1 cellular context compared by ENCODE assay signal in genomic region chr2:27663160-27663462, GRCh38.
TF ChIP-seq lines count a peak whose summit lies in the region.

No MANE protein-coding gene starts in this region.

TF ChIP-seq in K562, 482 proteins besides CTCF, POLR2A, EP300 and RAD21 (continues in another document):
- peak; percentile 86; the same call in 1 of the 2 replicates for TF ChIP-seq AFF4 (CRISPR knock-in tag; IDR thresholded peaks at IDR 0.05)
- TF ChIP-seq ZBED1 (IDR thresholded peaks at IDR 0.05), result no peak
- 0 out of 2 replicates have a peak, but pooled peaks have one; percentile 10 for TF ChIP-seq E2F4 (CRISPR knock-in tag; IDR thresholded peaks at IDR 0.05; ENCODE audit: low read depth)
- no peak for TF ChIP-seq MNT (conservative IDR thresholded peaks at IDR 0.05)
- TF ChIP-seq ZKSCAN8 (CRISPR knock-in tag; IDR thresholded peaks at IDR 0.05), result no peak
- TF ChIP-seq ZNF444 (CRISPR knock-in tag; IDR thresholded peaks at IDR 0.05), result no peak
- no peak for TF ChIP-seq GTF2B (IDR thresholded peaks at IDR 0.05; ENCODE audit: extremely low read depth, insufficient read length)
- TF ChIP-seq ZBTB5 (IDR thresholded peaks at IDR 0.05), result no peak
- TF ChIP-seq HDAC6 (IDR thresholded peaks at IDR 0.05; ENCODE audit: low read depth, low read length), result no peak
- TF ChIP-seq HMBOX1 (IDR thresholded peaks at IDR 0.05), result no peak
- TF ChIP-seq ZFX (CRISPR knock-in tag; IDR thresholded peaks at IDR 0.05), result peak; percentile 54; the same call in 1 of the 2 replicates
- no peak; a peak in 1 of 4 replicates for TF ChIP-seq SRF (CRISPR knock-in tag; IDR thresholded peaks at IDR 0.05)
- no peak for TF ChIP-seq CHD7 (IDR thresholded peaks at IDR 0.05; ENCODE audit: low read depth, low read length)
- no peak for TF ChIP-seq SMARCE1 (IDR thresholded peaks at IDR 0.05)
- no peak for TF ChIP-seq CREB3 (tag; conservative IDR thresholded peaks at IDR 0.05; ENCODE audit: low read depth)
- no peak for TF ChIP-seq USF2 (CRISPR knock-in tag; IDR thresholded peaks at IDR 0.05)
- peak in 1 of 2 experiments; percentile 43; a peak in 1 of 4 replicates for TF ChIP-seq SIN3A (IDR thresholded peaks at IDR 0.05; ENCODE audit: borderline replicate concordance in 2 of 2, control insufficient read depth in 1 of 2, low read depth in 2 of 2, low read length in 2 of 2)
- no peak for TF ChIP-seq ELK1 (CRISPR knock-in tag; IDR thresholded peaks at IDR 0.05)
- peak; percentile 88 to 90 for TF ChIP-seq NRF1 (conservative IDR thresholded peaks at IDR 0.05 in 1 of 2, IDR thresholded peaks at IDR 0.05 in 1 of 2)
- TF ChIP-seq JUN (IDR thresholded peaks at IDR 0.05; ENCODE audit: borderline replicate concordance, low read depth, low read length), result no peak
- no peak for TF ChIP-seq JUN (CRISPR knock-in tag; IDR thresholded peaks at IDR 0.05; ENCODE audit: borderline replicate concordance)
